13 cellular contexts compared by ENCODE assay signal in genomic region chr17:61396586-61397085, GRCh38. TPM values are rescaled to one million over a fixed set of nuclear protein-coding genes. Genes with fewer than 3 reads are reported as not detected.
A peak's percentile ranks its signal among the peaks of the same experiment; 100 is the strongest.
DNase-seq lines count a peak whose midpoint lies in the region; FAIRE-seq and TF ChIP-seq lines count a peak whose summit lies in the region.
"Had no signal": no experiment of that assay in that cellular context is flagged by ENCODE, and none has a peak within 500 bp of the region (broad histone marks: within the 10 kb centered on the region; RNA-seq: fewer than 3 reads in every experiment).

No MANE protein-coding gene starts in this region.

- H3K36me3 Mint-ChIP-seq in osteocyte (ENCODE audit: unreplicated experiment) (peaks cover 4% of the 10 kb centered on the region), HFFc6 (ENCODE audit: low read depth) (peaks cover 16% of the 10 kb centered on the region)
- no peaks in the 10 kb centered on the region for H3K36me3 Mint-ChIP-seq in activated T-helper 2 cell treated with anti-CD3 and anti-CD28 coated beads, Interferon-gamma antibody, Interleukin-2, Interleukin-4, amounts not matched to agents 10 μg/mL and 5 μg/mL and 100 μg/mL, durations not matched to agents 14 hours and 24 hours and 36 hours (ENCODE audit: low read depth)
- H3K36me3 Mint-ChIP-seq: WTC11 had no signal

- H3K27ac ChIP-seq in GM23248 (no peak overlapping the region), cingulate gyrus (ENCODE audit: low read depth, low read length) (peak overlapping the region; percentile 60), liver (ENCODE audit: low read depth in 1 of 2, low read length in 2 of 2) (peak overlapping the region; percentile 28 to 31), small intestine (ENCODE audit: low read depth in 1 of 2, low read length in 1 of 2) (peak overlapping the region in 1 of 2 donors; percentile 83)

- no peaks in the 10 kb centered on the region for H3K36me3 ChIP-seq in GM23248 (ENCODE audit: low read depth)
- H3K36me3 ChIP-seq in liver (ENCODE audit: control insufficient read depth in 4 of 4, insufficient read depth in 3 of 4, low read depth in 1 of 4, low read length in 3 of 4) = no peaks in the 10 kb centered on the region
- H3K36me3 ChIP-seq in small intestine (ENCODE audit: control insufficient read depth in 2 of 2, insufficient read depth in 2 of 2, low read length in 2 of 2) = no peaks in the 10 kb centered on the region

- whole genome bisulfite sequencing in GM23248 (ENCODE audit: low coverage in 1 of 2, low lambda C conversion rate in 2 of 2, missing lambda C conversion rate in 2 of 2), 2 experiments = 20 to 22% methylated on average over 33 to 43 of the region's 46 CpGs
- WGBS in liver = 8% methylated on average over 46 of the region's 46 CpGs
- 4 to 5% (median 5%) methylated on average over 34 to 46 of the region's 46 CpGs for WGBS in small intestine, 3 donors

- no peaks in the 10 kb centered on the region for H3F3A ChIP-seq in GM23248 (ENCODE audit: insufficient read depth)

- no peaks in the 10 kb centered on the region for H3K9me2 ChIP-seq in GM23248 (ENCODE audit: insufficient read depth)

- H3K4me2 ChIP-seq in GM23248 (ENCODE audit: unreplicated experiment) = peak overlapping the region; percentile 83

- H3K79me2 ChIP-seq in GM23248 (ENCODE audit: insufficient read depth) = peaks cover 28% of the 10 kb centered on the region

- no peaks in the 10 kb centered on the region for H4K20me1 ChIP-seq in GM23248 (ENCODE audit: insufficient read depth)

- no peaks in the 10 kb centered on the region for H3K27me3 ChIP-seq in GM23248 (replicated peaks; ENCODE audit: insufficient read depth)
- H3K27me3 ChIP-seq in liver (ENCODE audit: control insufficient read depth in 4 of 4, insufficient read depth in 4 of 4, low read length in 3 of 4) = peaks cover under 1 to 12% (median 7%) of the 10 kb centered on the region in 4 donors
- H3K27me3 ChIP-seq in small intestine (ENCODE audit: control insufficient read depth in 2 of 2, insufficient read depth in 2 of 2, low read length in 2 of 2) = peaks cover 32 to 38% of the 10 kb centered on the region in 2 donors

- H3K9ac ChIP-seq in GM23248 = peak overlapping the region; percentile 50
- H3K9ac ChIP-seq in liver (ENCODE audit: low read depth in 1 of 2, low read length in 2 of 2) = no peak overlapping the region

- H3K4me3 Mint-ChIP-seq in osteocyte (ENCODE audit: unreplicated experiment) = no peak overlapping the region
- no peak overlapping the region for H3K4me3 Mint-ChIP-seq in HFFc6
- no peak overlapping the region for H3K4me3 Mint-ChIP-seq in activated T-helper 2 cell treated with anti-CD3 and anti-CD28 coated beads, Interferon-gamma antibody, Interleukin-2, Interleukin-4, amounts not matched to agents 10 μg/mL and 5 μg/mL and 100 μg/mL, durations not matched to agents 14 hours and 24 hours and 36 hours (ENCODE audit: low read depth)

- H3K27me3 Mint-ChIP-seq in osteocyte (ENCODE audit: unreplicated experiment) (no peaks in the 10 kb centered on the region), HFFc6 (ENCODE audit: insufficient read depth) (peaks cover 2% of the 10 kb centered on the region)
- H3K27me3 Mint-ChIP-seq in activated T-helper 2 cell treated with anti-CD3 and anti-CD28 coated beads, Interferon-gamma antibody, Interleukin-2, Interleukin-4, amounts not matched to agents 10 μg/mL and 5 μg/mL and 100 μg/mL, durations not matched to agents 14 hours and 24 hours and 36 hours (ENCODE audit: low read depth) = peaks cover 43% of the 10 kb centered on the region

- H3K4me3 ChIP-seq in GM23248 (peak overlapping the region; percentile 92), liver (ENCODE audit: low read depth in 1 of 3, low read length in 3 of 3) (peak overlapping the region in 1 of 3 donors; percentile 36), small intestine (ENCODE audit: low read depth in 1 of 2, low read length in 2 of 2) (peak overlapping the region; percentile 13)

- in situ Hi-C loops in GM23248 (cut with MboI) = loop anchor here (10.0 to 25.0 kb wide), 2 partner anchors 382 to 684 kb away; no protein-coding TSS in a partner anchor

- H3K4me1 Mint-ChIP-seq in osteocyte (ENCODE audit: unreplicated experiment) (peaks cover 21% of the 10 kb centered on the region), HFFc6 (ENCODE audit: low read depth) (peaks cover 32% of the 10 kb centered on the region)
- peaks cover 2% of the 10 kb centered on the region for H3K4me1 Mint-ChIP-seq in activated T-helper 2 cell treated with anti-CD3 and anti-CD28 coated beads, Interferon-gamma antibody, Interleukin-2, Interleukin-4, amounts not matched to agents 10 μg/mL and 5 μg/mL and 100 μg/mL, durations not matched to agents 14 hours and 24 hours and 36 hours (ENCODE audit: low read depth)

- DNase-seq in GM23248 = peak; percentile 36
- no peak for DNase-seq in small intestine
- no peak for DNase-seq in osteocyte (ENCODE audit: extremely low spot score, unreplicated experiment)
- no peak for DNase-seq in HFFc6
- DNase-seq in NCI-H446 (lab: John Stamatoyannopoulos, UW) = no peak
- DNase-seq in activated T-helper 2 cell treated with anti-CD3 and anti-CD28 coated beads, Interferon-gamma antibody, Interleukin-2, Interleukin-4, amounts not matched to agents 10 μg/mL and 5 μg/mL and 100 μg/mL, durations not matched to agents 14 hours and 24 hours and 36 hours (ENCODE audit: low spot score) = no peak
- DNase-seq: activated naive CD4-positive, alpha-beta T cell; NCI-H1436 treated with DMSO at 0.1 percent for 48 hours had no signal

- no peak for FAIRE-seq in small intestine (lab: Jason Lieb, UNC)

- H3K9me3 Mint-ChIP-seq in osteocyte (ENCODE audit: unreplicated experiment) = no peaks in the 10 kb centered on the region
- no peaks in the 10 kb centered on the region for H3K9me3 Mint-ChIP-seq in HFFc6
- no peaks in the 10 kb centered on the region for H3K9me3 Mint-ChIP-seq in activated T-helper 2 cell treated with anti-CD3 and anti-CD28 coated beads, Interferon-gamma antibody, Interleukin-2, Interleukin-4, amounts not matched to agents 10 μg/mL and 5 μg/mL and 100 μg/mL, durations not matched to agents 14 hours and 24 hours and 36 hours
- H3K9me3 Mint-ChIP-seq: WTC11 had no signal

- intact Hi-C loops in activated T-helper 2 cell treated with anti-CD3 and anti-CD28 coated beads, Interferon-gamma antibody, Interleukin-2, Interleukin-4, amounts not matched to agents 10 μg/mL and 5 μg/mL and 100 μg/mL, durations not matched to agents 14 hours and 24 hours and 36 hours (cut with micrococcal nuclease) = no loop called here

- TF ChIP-seq RAD21 in liver (IDR thresholded peaks at IDR 0.05) = no peak

- H3K9me3 ChIP-seq in GM23248 (ENCODE audit: low read depth) (no peaks in the 10 kb centered on the region), liver (ENCODE audit: control insufficient read depth in 4 of 4, low read length in 3 of 4) (peaks cover 0 to 3% (median 0%) of the 10 kb centered on the region in 4 donors), small intestine (ENCODE audit: control insufficient read depth, low read depth) (no peaks in the 10 kb centered on the region)

- peak overlapping the region; percentile 80 for H2AFZ ChIP-seq in GM23248

- H3K27ac Mint-ChIP-seq in osteocyte (ENCODE audit: unreplicated experiment) (no peak overlapping the region), HFFc6 (no peak overlapping the region)
- H3K27ac Mint-ChIP-seq in activated T-helper 2 cell treated with anti-CD3 and anti-CD28 coated beads, Interferon-gamma antibody, Interleukin-2, Interleukin-4, amounts not matched to agents 10 μg/mL and 5 μg/mL and 100 μg/mL, durations not matched to agents 14 hours and 24 hours and 36 hours = no peak overlapping the region
- H3K27ac Mint-ChIP-seq: CD14-positive monocyte, endodermal cell, WTC11 had no signal

- 0 out of 2 replicates have a peak, but pooled peaks cover 6% of the 10 kb centered on the region for H3K4me1 ChIP-seq in GM23248 (ENCODE audit: insufficient read depth)
- H3K4me1 ChIP-seq in liver (ENCODE audit: control insufficient read depth in 4 of 4, insufficient read depth in 4 of 4, low read length in 3 of 4) = peaks cover 6 to 31% (median 17%) of the 10 kb centered on the region in 4 donors
- peaks cover 0 to 5% of the 10 kb centered on the region in 2 donors for H3K4me1 ChIP-seq in small intestine (ENCODE audit: control insufficient read depth in 2 of 2, insufficient read depth in 1 of 2, low read depth in 1 of 2, low read length in 1 of 2)

- TF ChIP-seq CTCF in liver (IDR thresholded peaks at IDR 0.05; ENCODE audit: low read depth, low read length, missing input control) = no peak
- TF ChIP-seq CTCF in osteocyte (IDR thresholded peaks at IDR 0.05) = no peak
- no peak for TF ChIP-seq CTCF in HFFc6 (IDR thresholded peaks at IDR 0.05)

TF ChIP-seq in liver, 16 proteins besides CTCF, POLR2A, EP300 and RAD21:
- TF ChIP-seq YY1 (IDR thresholded peaks at IDR 0.05) (no peak), FOXA2 (IDR thresholded peaks at IDR 0.05) (no peak), SP1 (IDR thresholded peaks at IDR 0.05) (no peak), MAX (IDR thresholded peaks at IDR 0.05) (no peak)
TF ChIP-seq in liver: peak in this region for 0.

RNA-seq across cellular contexts. Expression of gene TBX2, which starts 3.0 kb away (rescaled TPM):
- total RNA-seq in GM23248 (2014; rRNA removed; shearing (Covaris generic)) = 9.9 and 11.1 TPM in 2 replicates
- polyA plus RNA-seq in GM23248 (2016; fragmentation: Nextera tagmentation; extraction: Ambion mirVana) = 1.7 and 2.1 TPM in 2 replicates
- 1 to 10 TPM; 2.4 to 3.1 TPM for total RNA-seq in liver
- 1 to 10 TPM in 1 of 2 donors, under 1 TPM in 1; 0.85 to 2.6 TPM for polyA plus RNA-seq in liver
- polyA plus RNA-seq in small intestine = 1 to 10 TPM in 2 of 3 donors, under 1 TPM in 1; 0.45 to 9.5 (median 4.3) TPM
- total RNA-seq in osteocyte = 24.6 and 25.9 TPM in 2 replicates
- 10 to 100 TPM; 42.3 to 71.4 (median 67.3) TPM for total RNA-seq in HFFc6 (2021; fragmentation: NEBNext Ultra II Directional; extraction: Animal tissue kit (Norgen Biotek cat#: 25700))
- total RNA-seq in activated T-helper 2 cell treated with anti-CD3 and anti-CD28 coated beads, Interferon-gamma antibody, Interleukin-2, Interleukin-4, amounts not matched to agents 10 μg/mL and 5 μg/mL and 100 μg/mL, durations not matched to agents 14 hours and 24 hours and 36 hours = 0.14 and 0.21 TPM in 2 replicates
- polyA plus RNA-seq: CD14-positive monocyte had no signal

RNA-seq across cellular contexts. Expression of gene TBX4, which starts 55.6 kb away (rescaled TPM):
- total RNA-seq in GM23248 (2014; rRNA removed; shearing (Covaris generic)) = not detected in 2 replicates
- polyA plus RNA-seq in GM23248 (2016; fragmentation: Nextera tagmentation; extraction: Ambion mirVana) (not detected in 2 replicates), liver (not detected), small intestine (not detected)
- total RNA-seq in liver (not detected), osteocyte (not detected in 2 replicates)
- under 1 TPM in 3 of 6 experiments, not detected in 3; 0.11 to 0.26 (median 0.18) TPM for total RNA-seq in HFFc6 (2021; fragmentation: NEBNext Ultra II Directional; extraction: Animal tissue kit (Norgen Biotek cat#: 25700))
- total RNA-seq in activated T-helper 2 cell treated with anti-CD3 and anti-CD28 coated beads, Interferon-gamma antibody, Interleukin-2, Interleukin-4, amounts not matched to agents 10 μg/mL and 5 μg/mL and 100 μg/mL, durations not matched to agents 14 hours and 24 hours and 36 hours = not detected in 2 replicates
- total RNA-seq: endodermal cell, WTC11 had no signal
- polyA plus RNA-seq: CD14-positive monocyte had no signal
